18 cellular contexts compared by ENCODE assay signal in genomic region chr11:44246726-44247125, GRCh38.
DNase-seq lines count a peak whose midpoint lies in the region; ATAC-seq and TF ChIP-seq lines count a peak whose summit lies in the region.
"Had no signal": no experiment of that assay in that cellular context is flagged by ENCODE, and none has a peak within 500 bp of the region (broad histone marks: within the 10 kb centered on the region; RNA-seq: fewer than 3 reads in every experiment).

No MANE protein-coding gene starts in this region.

- H3K27ac ChIP-seq in esophagus muscularis mucosa (replicated peaks in 1 of 4) (no peak overlapping the region), neural progenitor cell (no peak overlapping the region), left lung (no peak overlapping the region)
- H3K27ac ChIP-seq: ascending aorta, parathyroid adenoma, uterus had no signal

- ATAC-seq in left lung (no peak), GM21717 (IDR thresholded peaks at IDR 0.05; ENCODE audit: unreplicated experiment) (no peak)
- ATAC-seq: activated CD4-positive, alpha-beta T cell treated with anti-CD3 and anti-CD28 coated beads for 36 hours; Panc1 had no signal

- H3K27ac Mint-ChIP-seq in neural progenitor cell = no peak overlapping the region
- H3K27ac Mint-ChIP-seq: activated CD4-positive, alpha-beta T cell treated with anti-CD3 and anti-CD28 coated beads for 36 hours; B cell had no signal

- peaks cover 30% of the 10 kb centered on the region for H3K36me3 Mint-ChIP-seq in neural progenitor cell

- no peak for TF ChIP-seq POLR2A in esophagus muscularis mucosa (IDR thresholded peaks at IDR 0.05; ENCODE audit: low read depth)

- intact Hi-C loops in esophagus muscularis mucosa (cut with DNase I) = no loop called here
- intact Hi-C loops in left lung (cut with DNase I) = no loop called here

- TF ChIP-seq CTCF in esophagus muscularis mucosa (IDR thresholded peaks at IDR 0.05) (no peak), neural progenitor cell (IDR thresholded peaks at IDR 0.05) (no peak), left lung (IDR thresholded peaks at IDR 0.05) (no peak)

- H3K4me1 ChIP-seq in esophagus muscularis mucosa (peaks cover 14 to 25% (median 19%) of the 10 kb centered on the region in 4 donors), neural progenitor cell (peaks cover 35% of the 10 kb centered on the region), left lung (peaks cover 0 to 8% of the 10 kb centered on the region in 2 donors)
- H3K4me1 ChIP-seq: parathyroid adenoma, uterus had no signal

- H3K9me3 ChIP-seq in esophagus muscularis mucosa (peaks cover 0 to 2% (median under 1%) of the 10 kb centered on the region in 4 donors), neural progenitor cell (ENCODE audit: low read depth) (no peaks in the 10 kb centered on the region), left lung (peaks cover 0 to 4% of the 10 kb centered on the region in 2 donors)
- H3K9me3 ChIP-seq: uterus had no signal

- 44% methylated on average over 4 of the region's 4 CpGs for WGBS in esophagus muscularis mucosa

- no peak overlapping the region for H2AFZ ChIP-seq in neural progenitor cell (replicated peaks)
- H2AFZ ChIP-seq: parathyroid adenoma had no signal

- no peaks in the 10 kb centered on the region for H3K79me2 ChIP-seq in neural progenitor cell (ENCODE audit: low read depth)
- H3K79me2 ChIP-seq: parathyroid adenoma had no signal

- no peak for TF ChIP-seq EP300 in esophagus muscularis mucosa (IDR thresholded peaks at IDR 0.05)

- H3K27me3 Mint-ChIP-seq in neural progenitor cell (ENCODE audit: insufficient read depth, low read depth) = no peaks in the 10 kb centered on the region
- H3K27me3 Mint-ChIP-seq: activated CD4-positive, alpha-beta T cell treated with anti-CD3 and anti-CD28 coated beads for 36 hours; B cell had no signal

- H3K4me3 Mint-ChIP-seq in neural progenitor cell = no peak overlapping the region
- H3K4me3 Mint-ChIP-seq: activated CD4-positive, alpha-beta T cell treated with anti-CD3 and anti-CD28 coated beads for 36 hours; B cell had no signal

- peaks cover 48% of the 10 kb centered on the region for H3K4me1 Mint-ChIP-seq in neural progenitor cell
- H3K4me1 Mint-ChIP-seq: activated CD4-positive, alpha-beta T cell treated with anti-CD3 and anti-CD28 coated beads for 36 hours; B cell had no signal

- H4K20me1 ChIP-seq in neural progenitor cell (ENCODE audit: low read depth) = no peaks in the 10 kb centered on the region

- H3F3A ChIP-seq in neural progenitor cell (ENCODE audit: low read depth) = peaks cover 26% of the 10 kb centered on the region

- peaks cover 3% of the 10 kb centered on the region for H3K9me3 Mint-ChIP-seq in neural progenitor cell

- H3K4me3 ChIP-seq in esophagus muscularis mucosa (no peak overlapping the region), neural progenitor cell (no peak overlapping the region), left lung (no peak overlapping the region)
- H3K4me3 ChIP-seq: ascending aorta, smooth muscle cell, uterus had no signal

- H3K27me3 ChIP-seq in esophagus muscularis mucosa (no peaks in the 10 kb centered on the region), neural progenitor cell (no peaks in the 10 kb centered on the region), left lung (no peaks in the 10 kb centered on the region)
- H3K27me3 ChIP-seq: ascending aorta, uterus had no signal

- DNase-seq in AG20443 (ENCODE audit: low spot score) (peak; percentile 72), LHCN-M2 (ENCODE audit: low read depth) (peak; percentile 82), esophagus muscularis mucosa (ENCODE audit: extremely low spot score) (peak; percentile 90), myocyte (ENCODE audit: low read depth) (peak; percentile 73), neural progenitor cell (ENCODE audit: low spot score) (no peak), left lung (no peak)
- no peak for DNase-seq in activated CD4-positive, alpha-beta T cell treated with anti-CD3 and anti-CD28 coated beads, Interleukin-2, amount 50 U/mL, for 4 hours
- DNase-seq: activated CD4-positive, alpha-beta T cell treated with anti-CD3 and anti-CD28 coated beads for 36 hours; GDM1; NCI-H1694; stimulated activated CD8-positive, alpha-beta memory T cell treated with anti-CD3 and anti-CD28 coated beads, Interleukin-4, amount 100 ng/mL, for 48 hours; uterus had no signal

- H3K4me2 ChIP-seq in neural progenitor cell = no peak overlapping the region
- H3K4me2 ChIP-seq: smooth muscle cell had no signal

- no peak overlapping the region for H3K9ac ChIP-seq in neural progenitor cell
- H3K9ac ChIP-seq: parathyroid adenoma had no signal

- H3K36me3 ChIP-seq in esophagus muscularis mucosa (peaks cover 0 to 42% (median 9%) of the 10 kb centered on the region in 4 donors), neural progenitor cell (peaks cover 3% of the 10 kb centered on the region), left lung (peaks cover 0 to 20% of the 10 kb centered on the region in 2 donors)
- H3K36me3 ChIP-seq: uterus had no signal

Comparison
In these comparisons a context has a peak if more than half of its experiments do, and no peak if none do; other contexts are left out.
1. DNase-seq: peak in AG20443 (single experiment), LHCN-M2 (single experiment), esophagus muscularis mucosa (single experiment) and myocyte (single experiment); none in neural progenitor cell (single experiment), left lung (0 of 2) and activated CD4-positive, alpha-beta T cell treated with anti-CD3 and anti-CD28 coated beads, Interleukin-2, amount 50 U/mL, for 4 hours (0 of 2).